23 cellular contexts compared by ENCODE assay signal in the genomic region with DNA sequence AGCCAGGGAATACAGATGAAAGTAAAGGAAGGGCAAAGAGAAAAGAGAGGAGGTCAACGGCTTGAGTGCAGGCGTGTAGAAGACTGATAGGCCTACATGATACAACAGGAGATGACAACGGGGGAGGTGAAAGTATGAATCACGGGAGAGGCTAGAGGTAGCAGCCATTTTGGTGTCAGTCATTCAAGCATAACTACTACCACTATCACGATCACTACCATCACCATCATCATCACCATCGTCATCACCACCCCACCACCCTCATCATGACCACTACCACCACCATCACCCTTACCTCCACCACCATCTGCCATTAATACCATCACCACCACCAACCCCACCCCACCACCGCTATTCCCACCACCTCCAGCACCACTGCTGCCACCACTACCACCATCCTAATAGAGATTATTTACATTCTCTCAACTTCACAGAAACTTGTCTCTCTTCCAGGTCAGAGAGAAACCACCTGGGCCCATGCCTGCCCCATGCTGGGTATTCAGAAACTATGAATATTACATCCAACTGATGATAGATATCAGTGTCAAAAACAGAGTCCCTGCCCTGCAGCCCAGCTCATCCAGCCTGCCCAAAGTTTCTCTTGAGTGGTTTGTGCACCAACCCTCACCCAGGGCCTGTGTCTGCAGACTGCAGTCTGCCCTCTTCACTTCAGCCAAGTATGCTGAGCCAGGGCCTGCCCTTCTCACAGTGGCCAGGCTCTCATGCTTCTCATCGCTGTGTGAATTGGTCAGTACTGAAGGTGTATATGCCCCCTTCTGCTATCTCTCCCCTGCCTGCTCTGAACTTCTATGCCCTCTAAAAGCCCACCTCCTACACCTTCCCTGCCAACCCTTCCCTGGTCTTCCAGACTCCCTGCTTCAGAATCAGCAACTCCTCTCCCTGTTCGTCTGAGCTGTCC.
"Had no signal": no experiment of that assay in that cellular context is flagged by ENCODE, and none has a peak within 500 bp of the region (broad histone marks: within the 10 kb centered on the region; RNA-seq: fewer than 3 reads in every experiment).

No MANE protein-coding gene starts in this region.

- H3K27ac Mint-ChIP-seq: dendritic cell treated with granulocyte-macrophage colony-stimulating factor and Interleukin-4, amounts not matched to agents 40 ng/mL and 50 ng/mL, for 4 days; endodermal cell; naive thymus-derived CD8-positive, alpha-beta T cell had no signal

- H3K36me3 Mint-ChIP-seq: naive thymus-derived CD8-positive, alpha-beta T cell had no signal

- FAIRE-seq: endothelial cell of umbilical vein, frontal cortex had no signal

- H3K4me3 ChIP-seq: heart left ventricle, lung, psoas muscle, spleen, suprapubic skin, thyroid gland, upper lobe of left lung had no signal

- H3K27me3 ChIP-seq: neutrophil, suprapubic skin, thyroid gland, upper lobe of left lung had no signal

- H3K4me3 Mint-ChIP-seq: dendritic cell treated with granulocyte-macrophage colony-stimulating factor and Interleukin-4, amounts not matched to agents 40 ng/mL and 50 ng/mL, for 4 days; endodermal cell; naive thymus-derived CD8-positive, alpha-beta T cell had no signal

- H3K9me3 Mint-ChIP-seq: dendritic cell treated with granulocyte-macrophage colony-stimulating factor and Interleukin-4, amounts not matched to agents 40 ng/mL and 50 ng/mL, for 4 days; endodermal cell; naive thymus-derived CD8-positive, alpha-beta T cell had no signal

- DNase-seq: effector CD4-positive, alpha-beta T cell; endodermal cell; heart left ventricle; hippocampal formation; left colon; left ventricle myocardium superior; mesenchymal stem cell; naive thymus-derived CD8-positive, alpha-beta T cell; psoas muscle; retina; spleen; stimulated activated CD4-positive, alpha-beta T cell treated with anti-CD3 and anti-CD28 coated beads, Interleukin-2, amount 100 ng/mL, for 24 hours; stimulated activated CD4-positive, alpha-beta T cell treated with anti-CD3 and anti-CD28 coated beads, Interleukin-4, amount 100 ng/mL, for 4 hours; stimulated activated naive CD4-positive, alpha-beta T cell; thyroid gland; upper lobe of left lung had no signal

- H3K4me1 ChIP-seq: psoas muscle, thyroid gland had no signal

- H3K36me3 ChIP-seq: heart left ventricle, neutrophil, spleen, suprapubic skin, thyroid gland, upper lobe of left lung had no signal

- H3K9me3 ChIP-seq: heart left ventricle, neutrophil, psoas muscle, spleen, suprapubic skin, thyroid gland, upper lobe of left lung had no signal

- H3K27ac ChIP-seq: heart left ventricle, neutrophil, psoas muscle, spleen, suprapubic skin, thyroid gland, upper lobe of left lung had no signal

- ATAC-seq: heart left ventricle; left colon; left ventricle myocardium superior; naive thymus-derived CD8-positive, alpha-beta T cell; psoas muscle; sciatic nerve had no signal
